ENCODE assay signal across 21 cellular contexts in genomic region chr11:23353611-23354010, GRCh38.
A peak's percentile ranks its signal among the peaks of the same experiment; 100 is the strongest.
DNase-seq lines count a peak whose midpoint lies in the region; ATAC-seq and TF ChIP-seq lines count a peak whose summit lies in the region.
"Had no signal": no experiment of that assay in that cellular context is flagged by ENCODE, and none has a peak within 500 bp of the region (broad histone marks: within the 10 kb centered on the region; RNA-seq: fewer than 3 reads in every experiment).

No MANE protein-coding gene starts in this region.

- no peaks in the 10 kb centered on the region for H3K27me3 ChIP-seq in IMR-90 (ENCODE audit: control insufficient read depth, insufficient read depth, low read length)
- H3K27me3 ChIP-seq in adipocyte (replicated peaks; ENCODE audit: control insufficient read depth, insufficient read depth, low read length) = no peaks in the 10 kb centered on the region
- H3K27me3 ChIP-seq: BLaER1 treated with 17β-estradiol and CSF1 and Interleukin-3, amounts not matched to agents 10 nM and 100 nM had no signal

- CTCF ChIA-PET in IMR-90 (lab: Yijun Ruan, JAX) = no interaction called here

- H4K5ac ChIP-seq in IMR-90 (ENCODE audit: low read depth, low read length) = no peak overlapping the region

- H3K9ac ChIP-seq in IMR-90 (ENCODE audit: low read depth, low read length) (no peak overlapping the region), adipocyte (ENCODE audit: low read length) (no peak overlapping the region)
- H3K9ac ChIP-seq: BLaER1 treated with 17β-estradiol and CSF1 and Interleukin-3, amounts not matched to agents 10 nM and 100 nM had no signal

- no peak for TF ChIP-seq CTCF in IMR-90 (conservative IDR thresholded peaks at IDR 0.05; ENCODE audit: low read depth, low read length)

- ATAC-seq in IMR-90 (ENCODE audit: low read depth) = no peak
- ATAC-seq in HG03280 (IDR thresholded peaks at IDR 0.05; ENCODE audit: unreplicated experiment) = no peak
- ATAC-seq: A549; CD8-positive, alpha-beta T cell; GM12878 had no signal

- H3K9me3 ChIP-seq in IMR-90 (ENCODE audit: control insufficient read depth, insufficient read depth, low read length) = peaks cover 1% of the 10 kb centered on the region; the same call in 1 of the 2 replicates
- no peaks in the 10 kb centered on the region for H3K9me3 ChIP-seq in adipocyte (ENCODE audit: control insufficient read depth, low read length)
- H3K9me3 ChIP-seq: A549; BLaER1 treated with 17β-estradiol and CSF1 and Interleukin-3, amounts not matched to agents 10 nM and 100 nM; Caco-2 had no signal

- dilution Hi-C loops in IMR-90 (cut with HindIII; ENCODE audit: low sequenced_read_pairs, unreplicated experiment) = no loop called here

- no peak overlapping the region for H2BK15ac ChIP-seq in IMR-90 (ENCODE audit: low read depth, low read length)

- intact Hi-C loops in IMR-90 (cut with micrococcal nuclease) = no loop called here

- H2AK5ac ChIP-seq in IMR-90 (ENCODE audit: low read depth, low read length) = no peak overlapping the region

- no TSS peak for BruUV-seq in IMR-90 (replicated peaks; lab: Mats Ljungman, UMichigan)

- H3K4me3 ChIP-seq in IMR-90 (ENCODE audit: insufficient read depth, low read depth, low read length) (no peak overlapping the region), adipocyte (ENCODE audit: low read length) (no peak overlapping the region)
- H3K4me3 ChIP-seq: A549; BLaER1 treated with 17β-estradiol and CSF1 and Interleukin-3, amounts not matched to agents 10 nM and 100 nM; GM12878 had no signal

- H3K9me1 ChIP-seq in IMR-90 (ENCODE audit: insufficient read depth, low read length) = no peaks in the 10 kb centered on the region

- DNase-seq in IMR-90 (peak; percentile 26), adipocyte (ENCODE audit: low read depth) (peak; percentile 70), fibroblast of peridontal ligament (ENCODE audit: extremely low read depth) (peak; percentile 50), iris pigment epithelial cell (ENCODE audit: low read depth) (peak; percentile 33), OCI-M1 (lab: John Stamatoyannopoulos, UW) (no peak), DMS79 (lab: John Stamatoyannopoulos, UW) (no peak), DMS53 (lab: John Stamatoyannopoulos, UW) (no peak)
- DNase-seq: AML-193; Caco-2; Calu3; CD4-positive, alpha-beta T cell; CD8-positive, alpha-beta T cell; DND-41; EL; GDM1 had no signal

- H3K36me3 ChIP-seq in IMR-90 (ENCODE audit: control insufficient read depth, insufficient read depth, low read length) = no peaks in the 10 kb centered on the region
- H3K36me3 ChIP-seq in adipocyte (ENCODE audit: control insufficient read depth, insufficient read depth, low read length, severe bottlenecking) = no peaks in the 10 kb centered on the region
- H3K36me3 ChIP-seq: BLaER1 treated with 17β-estradiol and CSF1 and Interleukin-3, amounts not matched to agents 10 nM and 100 nM had no signal

- no peak overlapping the region; the same call in 1 of the 2 replicates for H3K27ac ChIP-seq in IMR-90 (ENCODE audit: insufficient read depth, low read length)
- H3K27ac ChIP-seq: 22Rv1; A549; BLaER1 treated with 17β-estradiol and CSF1 and Interleukin-3, amounts not matched to agents 10 nM and 100 nM; C4-2B had no signal

- no peak overlapping the region for H2AK9ac ChIP-seq in IMR-90 (replicated peaks; ENCODE audit: low read depth, low read length, poor library complexity)

- POLR2A ChIA-PET in IMR-90 (lab: Charles Lee; ENCODE audit: unreplicated experiment) = no interaction called here

- TF ChIP-seq RAD21 in IMR-90 (IDR thresholded peaks at IDR 0.05; ENCODE audit: low read length) = no peak

- no peak overlapping the region for H3K4me2 ChIP-seq in IMR-90 (ENCODE audit: low read depth, low read length)
- H3K4me2 ChIP-seq: A549; BLaER1 treated with 17β-estradiol and CSF1 and Interleukin-3, amounts not matched to agents 10 nM and 100 nM had no signal

- H2BK5ac ChIP-seq in IMR-90 (ENCODE audit: low read depth, low read length, poor library complexity, severe bottlenecking) = no peak overlapping the region

- no CpG with 5 or more reads among the region's 2 CpGs for WGBS in IMR-90 (ENCODE audit: extremely low coverage in 2 of 2, insufficient read length in 1 of 2), 2 experiments

- H3K56ac ChIP-seq in IMR-90 (ENCODE audit: extremely low read depth, insufficient read depth, low read length) = no peak overlapping the region

- no peak overlapping the region for H2AFZ ChIP-seq in IMR-90 (replicated peaks; ENCODE audit: low read length, poor library complexity)

- TF ChIP-seq POLR2A in IMR-90 (IDR thresholded peaks at IDR 0.05; ENCODE audit: low read depth, low read length) = no peak

- H4K91ac ChIP-seq in IMR-90 (ENCODE audit: insufficient read depth, low read depth, low read length) = no peak overlapping the region

- no peak overlapping the region for H2BK20ac ChIP-seq in IMR-90 (ENCODE audit: low read depth, low read length)

- H4K8ac ChIP-seq in IMR-90 (ENCODE audit: low read depth in 2 of 2, low read length in 2 of 2) = no peak overlapping the region

- no peak overlapping the region for H3K14ac ChIP-seq in IMR-90 (replicated peaks; ENCODE audit: low read depth, low read length)

- no peak overlapping the region for H3K18ac ChIP-seq in IMR-90 (ENCODE audit: low read depth, low read length)

- H3K23ac ChIP-seq in IMR-90 (ENCODE audit: low read depth, low read length) = no peak overlapping the region

- H2BK120ac ChIP-seq in IMR-90 (ENCODE audit: low read depth, low read length) = no peak overlapping the region

- no peaks in the 10 kb centered on the region for H4K20me1 ChIP-seq in IMR-90 (ENCODE audit: insufficient read depth, low read length)
- H4K20me1 ChIP-seq: BLaER1 treated with 17β-estradiol and CSF1 and Interleukin-3, amounts not matched to agents 10 nM and 100 nM had no signal

- no peaks in the 10 kb centered on the region; the same call in 1 of the 2 replicates for H3K4me1 ChIP-seq in IMR-90 (ENCODE audit: control insufficient read depth, insufficient read depth, low read length)
- H3K4me1 ChIP-seq in adipocyte (ENCODE audit: control insufficient read depth, insufficient read depth, low read length) = peaks cover 9% of the 10 kb centered on the region
- H3K4me1 ChIP-seq: A549, Caco-2 had no signal

- no peaks in the 10 kb centered on the region for H3K79me1 ChIP-seq in IMR-90 (ENCODE audit: low read depth in 1 of 2, low read length in 2 of 2)

- in situ Hi-C loops in IMR-90 (cut with MboI; ENCODE audit: low sequenced_read_pairs) = no loop called here

- no peak overlapping the region for H3K4ac ChIP-seq in IMR-90 (ENCODE audit: low read depth, low read length)

TF ChIP-seq in IMR-90, 13 proteins besides CTCF, POLR2A, EP300 and RAD21:
- TF ChIP-seq CEBPB (IDR thresholded peaks at IDR 0.05; ENCODE audit: low read depth, low read length) (peak; percentile 39; the same call in 1 of the 2 replicates), RCOR1 (IDR thresholded peaks at IDR 0.05; ENCODE audit: insufficient replicate concordance, low read length) (no peak)

Comparison
In these comparisons a context has a peak if more than half of its experiments do, and no peak if none do; other contexts are left out.
1. DNase-seq: peak in IMR-90 (single experiment), adipocyte (single experiment), fibroblast of peridontal ligament (single experiment) and iris pigment epithelial cell (single experiment); none in OCI-M1 (single experiment), DMS79 (single experiment) and DMS53 (single experiment).